In the genomic region with DNA sequence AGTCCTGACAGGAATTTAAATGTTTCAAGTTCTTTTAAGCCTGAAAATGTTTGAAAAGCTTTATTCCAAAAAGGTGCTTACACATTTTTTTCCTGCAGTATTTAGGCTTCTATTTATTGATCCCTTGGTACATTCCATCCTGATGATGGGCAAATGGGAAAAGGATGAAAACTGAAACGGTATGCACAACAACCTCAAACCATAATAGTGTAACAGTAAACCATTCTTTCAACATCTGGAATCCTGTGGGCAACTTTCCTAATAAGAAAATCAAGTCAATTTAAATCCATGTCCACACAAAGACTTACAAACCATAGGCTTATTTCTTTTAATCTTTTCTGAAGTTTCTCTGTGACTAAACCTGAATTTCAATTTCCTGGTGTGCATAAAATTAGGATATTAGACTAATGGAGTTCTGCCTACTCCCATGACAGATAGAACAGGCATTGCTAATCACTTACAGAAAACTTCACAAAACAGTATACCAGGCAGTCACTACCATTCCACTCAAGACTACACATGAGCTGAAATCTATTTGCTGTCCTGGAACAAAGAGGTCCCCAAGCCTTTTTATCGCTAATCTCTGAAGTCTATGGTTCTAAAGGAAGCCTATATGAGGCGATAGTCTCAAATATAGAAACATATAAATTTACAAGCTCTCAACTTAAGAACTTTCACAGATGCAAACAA, we compare ENCODE assay signal across 21 cellular contexts.
"Had no signal": no experiment of that assay in that cellular context is flagged by ENCODE, and none has a peak within 500 bp of the region (broad histone marks: within the 10 kb centered on the region; RNA-seq: fewer than 3 reads in every experiment).

No MANE protein-coding gene starts in this region.

- H3K9me3 ChIP-seq: ascending aorta, esophagus squamous epithelium, vagina had no signal

- DNase-seq: activated CD4-positive, alpha-beta T cell treated with anti-CD3 and anti-CD28 coated beads, Interleukin-2, amount 10 ng/mL, durations not matched to agents 7 days and 5 days; activated CD8-positive, alpha-beta memory T cell treated with anti-CD3 and anti-CD28 coated beads, Interleukin-2, amount 50 U/mL, for 4 hours; activated effector memory CD4-positive, alpha-beta T cell treated with Interleukin-2 at 50 U/mL for 16 hours; activated naive CD4-positive, alpha-beta T cell treated with anti-CD3 and anti-CD28 coated beads, Interleukin-2, amount 10 ng/mL, durations not matched to agents 7 days and 5 days; activated naive CD8-positive, alpha-beta T cell treated with anti-CD3 and anti-CD28 coated beads, Interleukin-2, amount 50 U/mL, for 24 hours; activated T-cell treated with anti-CD3 and anti-CD28 coated beads, Interleukin-2, amount 50 U/mL, for 4 hours; effector memory CD8-positive, alpha-beta T cell; esophagus squamous epithelium; immature natural killer cell; left ventricle myocardium superior; occipital lobe; posterior cingulate gyrus; retina; stimulated activated CD4-positive, alpha-beta T cell treated with anti-CD3 and anti-CD28 coated beads, Interleukin-2, amount 100 ng/mL, for 24 hours; stimulated activated naive CD8-positive, alpha-beta T cell treated with anti-CD3 and anti-CD28 coated beads, Interleukin-15, Interleukin-2, amounts not matched to agents 100 U/mL and 50 U/mL, for 24 hours; T1000 had no signal

- H3K27ac ChIP-seq: ascending aorta, esophagus squamous epithelium, gastroesophageal sphincter, tibial nerve, vagina had no signal

- ATAC-seq: activated CD4-positive, CD25-positive, alpha-beta regulatory T cell treated with anti-CD3 and anti-CD28 coated beads, Interleukin-2, amount 50 U/mL, for 24 hours; activated naive CD8-positive, alpha-beta T cell treated with anti-CD3 and anti-CD28 coated beads, Interleukin-2, amount 50 U/mL, for 24 hours; activated T-cell treated with anti-CD3 and anti-CD28 coated beads, Interleukin-2, amount 50 U/mL, for 4 hours; effector memory CD8-positive, alpha-beta T cell; gastroesophageal sphincter; left ventricle myocardium superior; stimulated activated naive CD8-positive, alpha-beta T cell treated with anti-CD3 and anti-CD28 coated beads, Interleukin-15, Interleukin-2, amounts not matched to agents 100 U/mL and 50 U/mL, for 24 hours had no signal

- H3K36me3 ChIP-seq: ascending aorta, esophagus squamous epithelium, gastroesophageal sphincter, tibial nerve, vagina had no signal

- H3K27me3 ChIP-seq: ascending aorta, esophagus squamous epithelium, gastroesophageal sphincter, tibial nerve, vagina had no signal

- H3K4me3 ChIP-seq: ascending aorta, esophagus squamous epithelium, gastroesophageal sphincter, tibial nerve, vagina had no signal

- H3K4me1 ChIP-seq: ascending aorta, esophagus squamous epithelium, gastroesophageal sphincter, vagina had no signal
